In the genomic region with DNA sequence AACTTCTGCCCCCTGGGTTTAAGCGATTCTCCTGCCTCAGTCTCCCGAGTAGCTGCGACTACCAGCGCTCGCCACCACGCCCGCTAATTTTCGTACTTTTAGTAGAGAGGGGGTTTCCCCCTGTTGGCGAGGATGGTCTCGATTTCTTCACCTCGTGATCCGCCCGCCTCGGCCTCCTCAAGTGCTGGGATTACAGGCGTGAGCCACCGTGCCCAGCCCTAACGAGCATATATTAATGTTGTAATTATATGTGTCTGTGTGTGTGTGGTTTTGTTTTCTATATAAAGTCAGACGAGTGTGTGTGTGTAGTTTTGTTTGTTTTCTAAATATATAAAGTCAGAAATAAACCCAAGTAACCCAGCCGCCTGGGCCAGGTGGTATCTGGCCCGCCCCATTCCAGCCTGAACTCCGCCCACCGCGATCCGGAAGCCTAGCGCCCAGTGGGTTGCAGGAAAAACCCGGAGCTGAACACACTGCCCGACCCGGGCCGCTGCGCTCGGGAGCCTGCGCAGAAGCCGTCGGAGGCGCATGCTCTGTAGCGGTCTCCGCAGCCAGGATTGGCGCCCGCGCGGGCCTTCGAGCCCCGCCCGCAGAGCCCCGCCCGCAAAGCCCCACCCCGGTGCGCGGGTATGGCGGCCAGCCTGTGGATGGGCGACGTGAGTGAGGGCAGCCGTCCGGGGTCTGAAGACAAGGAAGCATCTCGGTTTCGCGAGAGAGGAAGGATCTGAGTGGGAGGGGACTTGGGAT, we compare ENCODE assay signal across 8 cellular contexts.
DNase-seq lines count a peak whose midpoint lies in the region; ATAC-seq and TF ChIP-seq lines count a peak whose summit lies in the region.

A gene (plus strand): TSS at position 604 of the 747 bp plus-strand sequence. CDS start 26 bp downstream, at position 630.

- peak; percentile 89 for ATAC-seq in GM19025 (IDR thresholded peaks at IDR 0.05; ENCODE audit: low read depth, unreplicated experiment)
- peak; percentile 92 for ATAC-seq in HG03280 (IDR thresholded peaks at IDR 0.05; ENCODE audit: unreplicated experiment)

- H3K27ac ChIP-seq in caudate nucleus (ENCODE audit: low read depth, low read length): peak within 1 kb of the TSS; percentile 94

- TF ChIP-seq CTCF in AG09319 (IDR thresholded peaks at IDR 0.05; ENCODE audit: low read depth, low read length): no peak

- peak; percentile 92 for DNase-seq in AG09319 (ENCODE audit: extremely low read depth, low read depth)
- DNase-seq in NCI-H345 treated with DMSO at 0.1 percent for 48 hours (lab: John Stamatoyannopoulos, UW; ENCODE audit: unreplicated experiment): peak; percentile 91
- peak; percentile 93 to 96 (median 95) for DNase-seq in activated CD4-positive, CD25-positive, alpha-beta regulatory T cell (lab: John Stamatoyannopoulos, UW)
- peak; percentile 56 to 98 (median 91) for DNase-seq in caudate nucleus (lab: John Stamatoyannopoulos, UW)
- peak; percentile 96 for DNase-seq in inferior parietal cortex (ENCODE audit: extremely low spot score)
- DNase-seq in smooth muscle cell of the brain vasculature (ENCODE audit: low read depth, low spot score): peak; percentile 89

Comparison
In these comparisons a context has a peak if more than half of its experiments do, and no peak if none do; other contexts are left out.
1. Peak in every context shown above with its lines: DNase-seq, ATAC-seq and H3K27ac ChIP-seq.